ENCODE assay signal across 13 cellular contexts in the genomic region with DNA sequence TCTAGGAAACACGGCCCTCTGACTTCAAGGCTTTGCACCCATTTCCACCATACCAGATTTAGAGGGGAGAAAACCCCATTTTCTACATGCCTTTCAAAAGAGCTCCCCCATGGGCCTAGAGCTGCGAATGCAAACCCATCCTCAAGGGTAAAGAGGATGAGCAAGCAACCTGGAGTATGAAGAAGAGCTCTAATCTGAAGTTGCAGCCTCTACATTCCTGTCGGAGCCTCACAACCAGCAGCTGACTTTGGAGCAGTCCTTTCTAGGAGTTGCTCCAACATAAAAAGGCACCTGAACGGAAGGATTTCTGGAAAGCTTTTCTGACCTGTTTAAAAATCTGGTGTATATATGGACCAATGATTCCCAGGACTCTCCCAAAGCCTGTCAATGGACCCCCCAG.
A peak's percentile ranks its signal among the peaks of the same experiment; 100 is the strongest.
DNase-seq lines count a peak whose midpoint lies in the region; ATAC-seq and TF ChIP-seq lines count a peak whose summit lies in the region.
"Had no signal": no experiment of that assay in that cellular context is flagged by ENCODE, and none has a peak within 500 bp of the region (broad histone marks: within the 10 kb centered on the region; RNA-seq: fewer than 3 reads in every experiment).

No MANE protein-coding gene starts in this region.

- H3K36me3 Mint-ChIP-seq in activated naive CD4-positive, alpha-beta T cell treated with anti-CD3 and anti-CD28 coated beads, Interleukin-2, amount 50 U/mL, for 24 hours, result peaks cover 3% of the 10 kb centered on the region
- H3K36me3 Mint-ChIP-seq in activated CD8-positive, alpha-beta T cell treated with anti-CD3 and anti-CD28 coated beads for 36 hours (ENCODE audit: low read depth), result peaks cover 57% of the 10 kb centered on the region
- peaks cover 71% of the 10 kb centered on the region for H3K36me3 Mint-ChIP-seq in stimulated activated effector memory CD8-positive, alpha-beta T cell treated with anti-CD3 and anti-CD28 coated beads, Interleukin-12 subunit alpha, Interleukin-12 subunit beta, amount 100 ng/mL, for 72 hours

- no peak overlapping the region for H3K27ac ChIP-seq in iPS-18a (ENCODE audit: low read length)
- H3K27ac ChIP-seq in Peyer's patch, result no peak overlapping the region
- H3K27ac ChIP-seq: parathyroid adenoma had no signal

- peak overlapping the region; percentile 92 for H3K27ac Mint-ChIP-seq in activated naive CD4-positive, alpha-beta T cell treated with anti-CD3 and anti-CD28 coated beads, Interleukin-2, amount 50 U/mL, for 24 hours
- peak overlapping the region; percentile 91 for H3K27ac Mint-ChIP-seq in activated CD8-positive, alpha-beta T cell treated with anti-CD3 and anti-CD28 coated beads for 36 hours
- peak overlapping the region; percentile 56 for H3K27ac Mint-ChIP-seq in stimulated activated effector memory CD8-positive, alpha-beta T cell treated with anti-CD3 and anti-CD28 coated beads, Interleukin-12 subunit alpha, Interleukin-12 subunit beta, amount 100 ng/mL, for 72 hours

- H3K9me3 ChIP-seq in iPS-18a (ENCODE audit: control insufficient read depth, low read depth, low read length) (no peaks in the 10 kb centered on the region), Peyer's patch (no peaks in the 10 kb centered on the region)

- POLR2A ChIA-PET in activated CD8-positive, alpha-beta T cell treated with anti-CD3 and anti-CD28 coated beads for 36 hours (lab: Charles Lee), result interaction anchor here (0.5 to 1.6 kb wide), 9 partner anchors 8 to 171 kb away, joined by 3 to 6 read pairs (median 3); no protein-coding TSS in a partner anchor

- DNase-seq in activated naive CD4-positive, alpha-beta T cell (lab: John Stamatoyannopoulos, UW), result no peak
- DNase-seq in activated CD8-positive, alpha-beta T cell treated with anti-CD3 and anti-CD28 coated beads for 36 hours, result no peak
- DNase-seq in stimulated activated effector memory CD8-positive, alpha-beta T cell treated with anti-CD3 and anti-CD28 coated beads, Interleukin-12 subunit alpha, Interleukin-12 subunit beta, amount 100 ng/mL, for 72 hours (ENCODE audit: low spot score in 2 of 2), result no peak
- DNase-seq in Peyer's patch (no peak), NK-92 (lab: John Stamatoyannopoulos, UW; ENCODE audit: unreplicated experiment) (no peak), CD1c-positive myeloid dendritic cell (ENCODE audit: extremely low spot score) (no peak)
- DNase-seq: left ventricle myocardium superior, NCI-H1417 treated with DMSO at 0.1 percent for 48 hours, NCI-H524 treated with DMSO at 0.1 percent for 48 hours, SHP77 had no signal

- no peak for ATAC-seq in activated CD8-positive, alpha-beta T cell treated with anti-CD3 and anti-CD28 coated beads for 36 hours
- ATAC-seq in stimulated activated effector memory CD8-positive, alpha-beta T cell treated with anti-CD3 and anti-CD28 coated beads, Interleukin-12 subunit alpha, Interleukin-12 subunit beta, amount 100 ng/mL, for 72 hours, result no peak
- ATAC-seq: left ventricle myocardium superior had no signal

- peaks cover 31% of the 10 kb centered on the region for H3K4me1 Mint-ChIP-seq in activated naive CD4-positive, alpha-beta T cell treated with anti-CD3 and anti-CD28 coated beads, Interleukin-2, amount 50 U/mL, for 24 hours
- peaks cover 24% of the 10 kb centered on the region for H3K4me1 Mint-ChIP-seq in activated CD8-positive, alpha-beta T cell treated with anti-CD3 and anti-CD28 coated beads for 36 hours (ENCODE audit: low read depth)
- H3K4me1 Mint-ChIP-seq in stimulated activated effector memory CD8-positive, alpha-beta T cell treated with anti-CD3 and anti-CD28 coated beads, Interleukin-12 subunit alpha, Interleukin-12 subunit beta, amount 100 ng/mL, for 72 hours, result peaks cover 37% of the 10 kb centered on the region

- H3K27me3 Mint-ChIP-seq in activated naive CD4-positive, alpha-beta T cell treated with anti-CD3 and anti-CD28 coated beads, Interleukin-2, amount 50 U/mL, for 24 hours, result no peaks in the 10 kb centered on the region
- no peaks in the 10 kb centered on the region for H3K27me3 Mint-ChIP-seq in activated CD8-positive, alpha-beta T cell treated with anti-CD3 and anti-CD28 coated beads for 36 hours

- peak overlapping the region; percentile 90 for H3K4me3 ChIP-seq in iPS-18a (ENCODE audit: low read length)
- no peak overlapping the region for H3K4me3 ChIP-seq in Peyer's patch

- H3K36me3 ChIP-seq in iPS-18a (ENCODE audit: control insufficient read depth, low read depth, low read length) (peaks cover 36% of the 10 kb centered on the region), Peyer's patch (peaks cover 0 to 35% (median 0%) of the 10 kb centered on the region in 3 donors)

- H3K4me3 Mint-ChIP-seq in activated naive CD4-positive, alpha-beta T cell treated with anti-CD3 and anti-CD28 coated beads, Interleukin-2, amount 50 U/mL, for 24 hours, result peak overlapping the region; percentile 87
- peak overlapping the region; percentile 87 for H3K4me3 Mint-ChIP-seq in activated CD8-positive, alpha-beta T cell treated with anti-CD3 and anti-CD28 coated beads for 36 hours
- H3K4me3 Mint-ChIP-seq in stimulated activated effector memory CD8-positive, alpha-beta T cell treated with anti-CD3 and anti-CD28 coated beads, Interleukin-12 subunit alpha, Interleukin-12 subunit beta, amount 100 ng/mL, for 72 hours, result no peak overlapping the region

- H3K27me3 ChIP-seq in iPS-18a (ENCODE audit: control insufficient read depth, insufficient read depth, low read length) (no peaks in the 10 kb centered on the region), Peyer's patch (no peaks in the 10 kb centered on the region)

- TF ChIP-seq CTCF in activated CD8-positive, alpha-beta T cell treated with anti-CD3 and anti-CD28 coated beads for 36 hours (IDR thresholded peaks at IDR 0.05), result no peak
- TF ChIP-seq CTCF in Peyer's patch (IDR thresholded peaks at IDR 0.05), result no peak

- H3K4me1 ChIP-seq in iPS-18a (ENCODE audit: control insufficient read depth, low read depth, low read length) (peaks cover 20% of the 10 kb centered on the region), Peyer's patch (peaks cover 0 to 16% (median 6%) of the 10 kb centered on the region in 4 donors)
- H3K4me1 ChIP-seq: parathyroid adenoma had no signal

- H3K9me3 Mint-ChIP-seq in activated naive CD4-positive, alpha-beta T cell treated with anti-CD3 and anti-CD28 coated beads, Interleukin-2, amount 50 U/mL, for 24 hours, result no peaks in the 10 kb centered on the region
- H3K9me3 Mint-ChIP-seq in activated CD8-positive, alpha-beta T cell treated with anti-CD3 and anti-CD28 coated beads for 36 hours, result no peaks in the 10 kb centered on the region
- no peaks in the 10 kb centered on the region for H3K9me3 Mint-ChIP-seq in stimulated activated effector memory CD8-positive, alpha-beta T cell treated with anti-CD3 and anti-CD28 coated beads, Interleukin-12 subunit alpha, Interleukin-12 subunit beta, amount 100 ng/mL, for 72 hours

- CTCF ChIA-PET in activated CD8-positive, alpha-beta T cell treated with anti-CD3 and anti-CD28 coated beads for 36 hours (lab: Charles Lee), result interaction anchor here (1.1 to 1.9 kb wide), 5 partner anchors 11 to 127 kb away, joined by 3 to 11 read pairs (median 7); no protein-coding TSS in a partner anchor

- H3K9ac ChIP-seq in iPS-18a (ENCODE audit: low read length), result peak overlapping the region; percentile 73
- H3K9ac ChIP-seq: parathyroid adenoma had no signal

- intact Hi-C loops in activated CD8-positive, alpha-beta T cell treated with anti-CD3 and anti-CD28 coated beads for 36 hours (cut with micrococcal nuclease), result no loop called here

- TF ChIP-seq POLR2A in Peyer's patch (IDR thresholded peaks at IDR 0.05), result no peak
